ENCODE assay signal across 9 cellular contexts in the genomic region with DNA sequence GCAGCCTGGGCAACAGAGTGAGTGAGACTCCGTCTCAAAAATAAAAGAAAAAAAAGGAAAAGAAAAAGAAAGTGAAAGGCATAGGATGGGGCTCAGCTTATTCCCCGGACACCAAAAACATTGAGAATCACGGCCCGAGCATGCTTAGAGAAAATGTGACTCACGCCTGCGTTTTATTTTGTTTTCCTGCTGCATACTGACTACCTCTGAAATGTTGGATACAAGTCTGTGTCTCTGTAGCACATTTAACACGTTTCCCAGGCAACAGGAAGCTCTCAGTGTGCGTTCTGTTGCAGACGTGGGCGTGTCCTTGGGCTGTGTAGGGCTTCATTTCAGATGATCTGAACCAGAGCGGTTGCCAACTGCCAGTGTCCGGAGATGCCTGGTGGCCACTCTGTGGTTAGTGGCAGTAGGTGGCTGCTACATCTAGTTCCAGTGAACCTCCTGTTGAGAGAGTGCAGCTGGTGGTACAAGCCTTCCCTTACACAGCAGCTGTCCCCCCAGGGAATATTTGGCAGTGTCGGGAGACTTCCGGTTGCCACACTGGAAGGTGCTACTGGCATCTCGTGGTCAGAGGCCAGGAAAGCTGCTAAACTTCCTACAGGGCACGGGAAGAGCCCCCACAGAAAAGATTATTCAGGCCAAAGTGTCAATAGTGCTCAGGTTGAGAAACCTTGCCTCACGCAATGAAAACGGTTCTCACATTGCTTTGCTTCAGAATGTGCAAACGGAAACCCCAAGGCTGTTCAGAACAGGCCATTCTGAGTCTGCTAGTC. TPM values are rescaled to one million over a fixed set of nuclear protein-coding genes. Genes with fewer than 3 reads are reported as not detected.
DNase-seq lines count a peak whose midpoint lies in the region; ATAC-seq, FAIRE-seq and TF ChIP-seq lines count a peak whose summit lies in the region.
"Had no signal": no experiment of that assay in that cellular context is flagged by ENCODE, and none has a peak within 500 bp of the region (broad histone marks: within the 10 kb centered on the region; RNA-seq: fewer than 3 reads in every experiment).

No MANE protein-coding gene starts in this region.

- 17 to 35% (median 24%) methylated on average over 19 of the region's 19 CpGs for WGBS in psoas muscle, 3 donors

- H3K4me3 ChIP-seq in psoas muscle (peak overlapping the region; percentile 25), vagina (peak overlapping the region; percentile 12 to 25)

- H3K36me3 ChIP-seq in psoas muscle (ENCODE audit: insufficient read depth in 1 of 2, low read depth in 1 of 2), result no peaks in the 10 kb centered on the region
- H3K36me3 ChIP-seq in vagina, result no peaks in the 10 kb centered on the region

- no peak for FAIRE-seq in frontal cortex (lab: Jason Lieb, UNC)
- FAIRE-seq: G401.6 had no signal

- H3K9me3 ChIP-seq in psoas muscle (no peaks in the 10 kb centered on the region), vagina (no peaks in the 10 kb centered on the region)

- intact Hi-C loops in psoas muscle (cut with DNase I) (no loop called here), vagina (cut with DNase I) (no loop called here)

- peak; percentile 30 to 31 for DNase-seq in activated CD8-positive, alpha-beta memory T cell treated with anti-CD3 and anti-CD28 coated beads for 1 hour (ENCODE audit: extremely low read depth in 1 of 2, low read depth in 1 of 2)
- DNase-seq in activated CD8-positive, alpha-beta memory T cell treated with anti-CD3 and anti-CD28 coated beads, Interleukin-2, amount 50 U/mL, for 48 hours, result no peak
- DNase-seq in HT-29 (ENCODE audit: low spot score), result peak; percentile 19
- peak; percentile 57 for DNase-seq in RWPE1 (ENCODE audit: low spot score)
- peak; percentile 56 for DNase-seq in activated naive CD4-positive, alpha-beta T cell treated with Interleukin-2 at 50 U/mL for 16 hours
- peak; percentile 55 to 65 for DNase-seq in frontal cortex (ENCODE audit: low spot score in 2 of 2)
- DNase-seq in psoas muscle, result peak; percentile 65 to 70
- no peak for DNase-seq in vagina (ENCODE audit: extremely low spot score in 2 of 2)

- CTCF ChIA-PET in RWPE1 (lab: Yijun Ruan, JAX), result interaction anchor here (0.5 kb wide), 1 partner anchor 102 kb away, joined by 3 read pairs; no protein-coding TSS in a partner anchor

- peak; percentile 53 to 64 (median 55) for ATAC-seq in psoas muscle

- POLR2A ChIA-PET in RWPE1 (lab: Yijun Ruan, JAX; ENCODE audit: low non-redundant PET), result interaction anchor here (0.6 kb wide), 1 partner anchor 10 kb away, joined by 3 read pairs; no protein-coding TSS in a partner anchor

- H3K27me3 ChIP-seq in psoas muscle (ENCODE audit: insufficient read depth in 3 of 3, low read length in 2 of 3), result no peaks in the 10 kb centered on the region
- no peaks in the 10 kb centered on the region for H3K27me3 ChIP-seq in vagina

- TF ChIP-seq CTCF in RWPE1 (conservative IDR thresholded peaks at IDR 0.05; ENCODE audit: low read depth) (no peak), psoas muscle (IDR thresholded peaks at IDR 0.05) (no peak), vagina (IDR thresholded peaks at IDR 0.05) (no peak)

- H3K27ac ChIP-seq in RWPE1 (peak overlapping the region; percentile 81), psoas muscle (peak overlapping the region; percentile 46), vagina (no peak overlapping the region)

- TF ChIP-seq POLR2A in vagina (IDR thresholded peaks at IDR 0.05), result no peak

- peaks cover 3% of the 10 kb centered on the region for H3K4me1 ChIP-seq in psoas muscle
- H3K4me1 ChIP-seq in vagina, result no peaks in the 10 kb centered on the region

RNA-seq across cellular contexts. Expression of a gene that starts 3.0 kb away (rescaled TPM):
- total RNA-seq in HT-29 (2014; rRNA removed; shearing (Covaris generic)), result 0.26 TPM in 1 of 2 replicates, not detected in the other
- not detected for total RNA-seq in frontal cortex
- under 1 TPM in 1 of 4 donors, not detected in 3; 0.39 TPM for total RNA-seq in psoas muscle
- under 1 TPM; 0.31 to 0.44 (median 0.40) TPM for polyA plus RNA-seq in psoas muscle
- total RNA-seq in vagina, result 1.2 TPM

RNA-seq across cellular contexts. Expression of a gene that starts 8.2 kb away (rescaled TPM):
- not detected in 2 replicates for total RNA-seq in HT-29 (2014; rRNA removed; shearing (Covaris generic))
- total RNA-seq in frontal cortex (not detected), psoas muscle (1 to 10 TPM in 1 of 4 donors, under 1 TPM in 2, not detected in 1; 0.38 to 1.1 (median 0.43) TPM), vagina (not detected)
- under 1 TPM in 2 of 3 donors, not detected in 1; 0.25 to 0.34 TPM for polyA plus RNA-seq in psoas muscle

Comparison
In these comparisons a context has a peak if more than half of its experiments do, and no peak if none do; other contexts are left out.
1. DNase-seq: peak in activated CD8-positive, alpha-beta memory T cell treated with anti-CD3 and anti-CD28 coated beads for 1 hour (2 of 2), HT-29 (single experiment), RWPE1 (single experiment), activated naive CD4-positive, alpha-beta T cell treated with Interleukin-2 at 50 U/mL for 16 hours (single experiment), frontal cortex (2 of 2) and psoas muscle (2 of 2); none in activated CD8-positive, alpha-beta memory T cell treated with anti-CD3 and anti-CD28 coated beads, Interleukin-2, amount 50 U/mL, for 48 hours (single experiment) and vagina (0 of 2).